ENCODE assay signal across 14 cellular contexts in genomic region chr22:35587447-35587870, GRCh38. TPM values are rescaled to one million over a fixed set of nuclear protein-coding genes. Genes with fewer than 3 reads are reported as not detected.
DNase-seq lines count a peak whose midpoint lies in the region; ATAC-seq, FAIRE-seq and TF ChIP-seq lines count a peak whose summit lies in the region.
"Had no signal": no experiment of that assay in that cellular context is flagged by ENCODE, and none has a peak within 500 bp of the region (broad histone marks: within the 10 kb centered on the region; RNA-seq: fewer than 3 reads in every experiment).

No MANE protein-coding gene starts in this region.

- intact Hi-C loops in kidney (cut with DNase I): loop anchor here (10.0 kb wide), 1 partner anchor 243 kb away; no protein-coding TSS in a partner anchor

- no peaks in the 10 kb centered on the region for H4K20me1 ChIP-seq in SK-N-SH (ENCODE audit: insufficient read depth)

- ATAC-seq in GM18511 (IDR thresholded peaks at IDR 0.05; ENCODE audit: unreplicated experiment): no peak

- H3K27ac ChIP-seq in SK-N-SH (ENCODE audit: low read depth in 2 of 2, low read length in 1 of 2) (peak overlapping the region in 1 of 2 experiments; percentile 64; a peak in 1 of 4 replicates), kidney (ENCODE audit: low read depth in 2 of 2, low read length in 2 of 2) (no peak overlapping the region), skeletal muscle tissue (ENCODE audit: low read depth, low read length) (peak overlapping the region; percentile 98)

- H3K4me1 ChIP-seq in SK-N-SH (ENCODE audit: control insufficient read depth in 1 of 2, insufficient read depth in 2 of 2, low read depth in 1 of 2, low read length in 1 of 2) (peaks cover 4 to 47% of the 10 kb centered on the region in 2 experiments; a peak in 2 of 4 replicates), kidney (ENCODE audit: control insufficient read depth in 1 of 2, insufficient read depth in 1 of 2, low read depth in 1 of 2, low read length in 2 of 2) (peaks cover 0 to 2% of the 10 kb centered on the region in 2 donors), skeletal muscle tissue (ENCODE audit: control insufficient read depth in 3 of 3, insufficient read depth in 3 of 3, low read length in 3 of 3) (peaks cover 51 to 71% (median 62%) of the 10 kb centered on the region in 3 donors)

- CTCF ChIA-PET in SK-N-SH (lab: Yijun Ruan, JAX): interaction anchor here (0.7 to 3.3 kb wide), 9 partner anchors 19 to 156 kb away, joined by 3 to 17 read pairs (median 3); partner anchors contain the start of gene RASD2

- TF ChIP-seq EP300 in SK-N-SH (IDR thresholded peaks at IDR 0.05; ENCODE audit: borderline replicate concordance in 1 of 2, low read depth in 1 of 2, low read length in 1 of 2): peak in 1 of 2 experiments; percentile 97; a peak in 2 of 4 replicates

- H3K4me2 ChIP-seq in SK-N-SH: no peak overlapping the region

- H3K79me2 ChIP-seq in SK-N-SH (ENCODE audit: insufficient read depth): no peaks in the 10 kb centered on the region

- H3K9me2 ChIP-seq in SK-N-SH: no peaks in the 10 kb centered on the region

- H3K4me3 ChIP-seq in SK-N-SH (ENCODE audit: low read depth in 2 of 2, low read length in 1 of 2) (no peak overlapping the region), kidney (ENCODE audit: low read length in 2 of 2) (no peak overlapping the region), skeletal muscle tissue (ENCODE audit: low read length in 3 of 3) (no peak overlapping the region), foreskin fibroblast (ENCODE audit: low read depth in 1 of 2, low read length in 2 of 2) (no peak overlapping the region)

- TF ChIP-seq RAD21 in SK-N-SH (IDR thresholded peaks at IDR 0.05; ENCODE audit: low read length): peak; percentile 43

- FAIRE-seq in kidney (lab: Jason Lieb, UNC): no peak
- FAIRE-seq: endothelial cell of umbilical vein had no signal

- H3K27me3 ChIP-seq in SK-N-SH (ENCODE audit: insufficient read depth) (no peaks in the 10 kb centered on the region), skeletal muscle tissue (ENCODE audit: control insufficient read depth in 3 of 3, insufficient read depth in 3 of 3, low read length in 3 of 3) (no peaks in the 10 kb centered on the region)

- no peak for TF ChIP-seq CTCF in SK-N-SH (IDR thresholded peaks at IDR 0.05)
- peak; percentile 0 for TF ChIP-seq CTCF in kidney (IDR thresholded peaks at IDR 0.05; ENCODE audit: borderline replicate concordance, extremely low read depth, insufficient read depth)
- no peak for TF ChIP-seq CTCF in foreskin fibroblast (IDR thresholded peaks at IDR 0.05; ENCODE audit: low read depth, low read length)

- no peaks in the 10 kb centered on the region for H3K9me3 ChIP-seq in SK-N-SH
- no peaks in the 10 kb centered on the region for H3K9me3 ChIP-seq in kidney (ENCODE audit: control insufficient read depth in 1 of 2, low read length in 2 of 2)
- no peaks in the 10 kb centered on the region for H3K9me3 ChIP-seq in skeletal muscle tissue (ENCODE audit: control insufficient read depth in 3 of 3, low read length in 3 of 3)

- H3K36me3 ChIP-seq in SK-N-SH (replicated peaks in 1 of 2; ENCODE audit: control insufficient read depth in 1 of 2, insufficient read depth in 2 of 2, low read length in 1 of 2) (no peaks in the 10 kb centered on the region), kidney (ENCODE audit: control insufficient read depth in 1 of 2, insufficient read depth in 2 of 2, low read length in 2 of 2) (no peaks in the 10 kb centered on the region), skeletal muscle tissue (ENCODE audit: control insufficient read depth in 3 of 3, insufficient read depth in 3 of 3, low read length in 3 of 3) (no peaks in the 10 kb centered on the region)

- POLR2A ChIA-PET in SK-N-SH (lab: Yijun Ruan, JAX): no interaction called here

- 65% methylated on average over 4 of the region's 6 CpGs for WGBS in SK-N-SH (ENCODE audit: low lambda C conversion rate)

- H3K9ac ChIP-seq in SK-N-SH: no peak overlapping the region
- no peak overlapping the region for H3K9ac ChIP-seq in kidney (ENCODE audit: low read length in 2 of 2)
- peak overlapping the region; percentile 5 to 83 (median 60) for H3K9ac ChIP-seq in skeletal muscle tissue (ENCODE audit: low read depth in 1 of 3, low read length in 3 of 3)

- no peak overlapping the region for H2AFZ ChIP-seq in SK-N-SH (ENCODE audit: low read depth)

- peak; percentile 44 for DNase-seq in H4 (ENCODE audit: low spot score)
- DNase-seq in SK-N-SH: peak; percentile 86
- peak; percentile 76 for DNase-seq in kidney
- DNase-seq in DMS 273 (lab: John Stamatoyannopoulos, UW; ENCODE audit: unreplicated experiment): no peak
- DNase-seq in DMS53 (lab: John Stamatoyannopoulos, UW): no peak
- DNase-seq in foreskin fibroblast: no peak
- DNase-seq: activated CD4-positive, alpha-beta T cell treated with anti-CD3 and anti-CD28 coated beads, Interleukin-2, amount 50 U/mL, for 4 hours; activated effector memory CD4-positive, alpha-beta T cell treated with anti-CD3 and anti-CD28 coated beads, Interleukin-2, amount 50 U/mL, for 16 hours; CD4-positive, alpha-beta memory T cell had no signal

- peaks cover 10% of the 10 kb centered on the region for H3F3A ChIP-seq in SK-N-SH (replicated peaks; ENCODE audit: insufficient read depth)

TF ChIP-seq in SK-N-SH, 30 proteins besides CTCF, POLR2A, EP300 and RAD21 (continues in another document):
- TF ChIP-seq MEF2A (IDR thresholded peaks at IDR 0.05; ENCODE audit: borderline replicate concordance, low read depth) (no peak), TCF12 (IDR thresholded peaks at IDR 0.05) (peak; percentile 78), NFIC (IDR thresholded peaks at IDR 0.05; ENCODE audit: borderline replicate concordance) (peak; percentile 53), FOXJ3 (CRISPR knock-in tag; IDR thresholded peaks at IDR 0.05) (peak; percentile 92), FOXM1 (IDR thresholded peaks at IDR 0.05; ENCODE audit: low read depth) (no peak), ELF1 (IDR thresholded peaks at IDR 0.05) (no peak), IRF3 (IDR thresholded peaks at IDR 0.05; ENCODE audit: low read depth, low read length) (no peak), YY1 (IDR thresholded peaks at IDR 0.05; ENCODE audit: low read depth) (no peak), ZBTB33 (IDR thresholded peaks at IDR 0.05; ENCODE audit: borderline replicate concordance, low read depth) (no peak), MXI1 (IDR thresholded peaks at IDR 0.05; ENCODE audit: low read depth, low read length) (peak; percentile 96), TAF1 (IDR thresholded peaks at IDR 0.05; ENCODE audit: borderline replicate concordance, low read depth, low read length) (no peak), GATA2 (CRISPR knock-in tag; IDR thresholded peaks at IDR 0.05) (peak; percentile 52; the same call in 1 of the 2 replicates)
- TF ChIP-seq, protein P1, sequence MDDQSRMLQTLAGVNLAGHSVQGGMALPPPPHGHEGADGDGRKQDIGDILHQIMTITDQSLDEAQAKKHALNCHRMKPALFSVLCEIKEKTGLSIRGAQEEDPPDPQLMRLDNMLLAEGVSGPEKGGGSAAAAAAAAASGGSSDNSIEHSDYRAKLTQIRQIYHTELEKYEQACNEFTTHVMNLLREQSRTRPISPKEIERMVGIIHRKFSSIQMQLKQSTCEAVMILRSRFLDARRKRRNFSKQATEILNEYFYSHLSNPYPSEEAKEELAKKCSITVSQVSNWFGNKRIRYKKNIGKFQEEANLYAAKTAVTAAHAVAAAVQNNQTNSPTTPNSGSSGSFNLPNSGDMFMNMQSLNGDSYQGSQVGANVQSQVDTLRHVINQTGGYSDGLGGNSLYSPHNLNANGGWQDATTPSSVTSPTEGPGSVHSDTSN (IDR thresholded peaks at IDR 0.05): peak; percentile 59
- TF ChIP-seq, protein P2, sequence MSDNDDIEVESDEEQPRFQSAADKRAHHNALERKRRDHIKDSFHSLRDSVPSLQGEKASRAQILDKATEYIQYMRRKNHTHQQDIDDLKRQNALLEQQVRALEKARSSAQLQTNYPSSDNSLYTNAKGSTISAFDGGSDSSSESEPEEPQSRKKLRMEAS (IDR thresholded peaks at IDR 0.05; ENCODE audit: low read depth): 0 out of 2 replicates have a peak, but pooled peaks have one; percentile 15

RNA-seq across cellular contexts. Expression of gene MB, which starts 29.7 kb away (rescaled TPM):
- total RNA-seq in H4 (2014; rRNA removed; shearing (Covaris generic)): not detected in 2 replicates
- polyA plus RNA-seq in SK-N-SH (2012; rRNA removed) (0.86 and 0.95 TPM in 2 replicates), kidney (ENCODE audit: insufficient read depth, low read depth, low replicate concordance) (0.84 TPM)
- polyA plus RNA-seq in SK-N-SH (2012; cell fraction: cytosol; rRNA removed): 0.59 and 0.71 TPM in 2 replicates
- 0.21 and 0.29 TPM in 2 replicates for polyA plus RNA-seq in SK-N-SH (2012; cell fraction: nucleus; rRNA removed)
- total RNA-seq in kidney (not detected), skeletal muscle tissue (84.5 TPM)
- total RNA-seq: CD4-positive, alpha-beta memory T cell; endothelial cell of umbilical vein; mesothelial cell of epicardium had no signal
- polyA plus RNA-seq: CD4-positive, alpha-beta memory T cell; endothelial cell of umbilical vein had no signal

RNA-seq across cellular contexts. Expression of gene RASD2, which starts 46.8 kb away (rescaled TPM):
- 0.08 and 0.43 TPM in 2 replicates for total RNA-seq in H4 (2014; rRNA removed; shearing (Covaris generic))
- polyA plus RNA-seq in SK-N-SH (2012; rRNA removed) (0.13 and 0.30 TPM in 2 replicates), kidney (ENCODE audit: insufficient read depth, low read depth, low replicate concordance) (1.1 TPM)
- polyA plus RNA-seq in SK-N-SH (2012; cell fraction: cytosol; rRNA removed): 0.10 and 0.21 TPM in 2 replicates
- 0.49 and 0.54 TPM in 2 replicates for polyA plus RNA-seq in SK-N-SH (2012; cell fraction: nucleus; rRNA removed)
- total RNA-seq in kidney (3.4 TPM), skeletal muscle tissue (1.0 TPM)
- total RNA-seq: CD4-positive, alpha-beta memory T cell; endothelial cell of umbilical vein; mesothelial cell of epicardium; T-helper 2 cell treated with Interferon-gamma antibody and Interleukin-4, amounts not matched to agents 100 ng/mL and 5 ng/mL, for 36 hours had no signal
- polyA plus RNA-seq: endothelial cell of umbilical vein had no signal

Comparison
In these comparisons a context has a peak if more than half of its experiments do, and no peak if none do; other contexts are left out.
1. DNase-seq: peak in H4 (single experiment), SK-N-SH (single experiment) and kidney (single experiment); none in DMS 273 (single experiment), DMS53 (single experiment) and foreskin fibroblast (0 of 2).
2. H3K9ac ChIP-seq: peak in skeletal muscle tissue (3 of 3); none in SK-N-SH (single experiment) and kidney (0 of 2).
3. RNA of gene MB, which starts 29.7 kb away (total RNA-seq): 84.5 TPM in skeletal muscle tissue (single experiment); not detected in kidney (single experiment) and not detected in H4; every median in the first group is over 10 times any median in the second.